Comparison of ENCODE assay signal across 11 cellular contexts in genomic region chr18:50969448-50969847, GRCh38. TPM values are rescaled to one million over a fixed set of nuclear protein-coding genes. Genes with fewer than 3 reads are reported as not detected.
DNase-seq lines count a peak whose midpoint lies in the region; ATAC-seq, FAIRE-seq and TF ChIP-seq lines count a peak whose summit lies in the region.
"Had no signal": no experiment of that assay in that cellular context is flagged by ENCODE, and none has a peak within 500 bp of the region (broad histone marks: within the 10 kb centered on the region; RNA-seq: fewer than 3 reads in every experiment).

No MANE protein-coding gene starts in this region.

- peaks cover 3% of the 10 kb centered on the region for H3K9me3 Mint-ChIP-seq in activated CD8-positive, alpha-beta T cell treated with anti-CD3 and anti-CD28 coated beads for 36 hours
- no peaks in the 10 kb centered on the region for H3K9me3 Mint-ChIP-seq in memory B cell

- peak overlapping the region; percentile 30 for H3K27ac ChIP-seq in 22Rv1
- no peak overlapping the region for H3K27ac ChIP-seq in aorta (ENCODE audit: low read depth in 1 of 2, low read length in 2 of 2)

- intact Hi-C loops in activated CD8-positive, alpha-beta T cell treated with anti-CD3 and anti-CD28 coated beads for 36 hours (cut with micrococcal nuclease), result loop anchor here (5.0 kb wide), 1 partner anchor 68 kb away; no protein-coding TSS in a partner anchor
- intact Hi-C loops in aorta (cut with DNase I), result loop anchor here (5.0 kb wide), 2 partner anchors 63 to 83 kb away; partner anchors contain the start of gene SMAD4 (in 1 of the 2)

- H3K27ac Mint-ChIP-seq in activated CD8-positive, alpha-beta T cell treated with anti-CD3 and anti-CD28 coated beads for 36 hours, result peak overlapping the region; percentile 94
- H3K27ac Mint-ChIP-seq in memory B cell, result peak overlapping the region; percentile 72

- no peak for DNase-seq in GM12891 (ENCODE audit: insufficient read length, low spot score)
- DNase-seq in activated CD8-positive, alpha-beta T cell treated with anti-CD3 and anti-CD28 coated beads for 36 hours, result no peak
- DNase-seq in memory B cell (ENCODE audit: low spot score in 2 of 2), result no peak
- DNase-seq in aorta, result no peak
- DNase-seq in COR-L47 (lab: John Stamatoyannopoulos, UW), result no peak
- no peak for DNase-seq in GM13976 (ENCODE audit: low spot score)
- no peak for DNase-seq in stimulated activated naive CD4-positive, alpha-beta T cell treated with Interleukin-2 at 50 U/mL for 16 hours (lab: John Stamatoyannopoulos, UW)
- DNase-seq: DMS153; head of caudate nucleus; stimulated activated CD8-positive, alpha-beta memory T cell treated with anti-CD3 and anti-CD28 coated beads, Interleukin-4, amount 100 ng/mL, for 48 hours had no signal

- no peaks in the 10 kb centered on the region for H3K27me3 ChIP-seq in aorta (ENCODE audit: control insufficient read depth in 1 of 2, insufficient read depth in 2 of 2, low read length in 1 of 2)

- no peak for ATAC-seq in activated CD8-positive, alpha-beta T cell treated with anti-CD3 and anti-CD28 coated beads for 36 hours
- no peak for ATAC-seq in memory B cell (ENCODE audit: low read depth)
- ATAC-seq in aorta (ENCODE audit: low FRiP score), result no peak

- no peak for TF ChIP-seq CTCF in 22Rv1 (IDR thresholded peaks at IDR 0.05)
- no peak for TF ChIP-seq CTCF in activated CD8-positive, alpha-beta T cell treated with anti-CD3 and anti-CD28 coated beads for 36 hours (IDR thresholded peaks at IDR 0.05)
- no peak for TF ChIP-seq CTCF in GM13976 (IDR thresholded peaks at IDR 0.05; ENCODE audit: borderline replicate concordance, control extremely low read depth, extremely low read depth, insufficient read depth, missing control alignments)

- no peaks in the 10 kb centered on the region for H3K36me3 ChIP-seq in aorta (ENCODE audit: control insufficient read depth in 1 of 2, insufficient read depth in 2 of 2, low read length in 1 of 2)

- peaks cover 5% of the 10 kb centered on the region for H3K36me3 Mint-ChIP-seq in activated CD8-positive, alpha-beta T cell treated with anti-CD3 and anti-CD28 coated beads for 36 hours (ENCODE audit: low read depth)
- H3K36me3 Mint-ChIP-seq in memory B cell, result peaks cover 2% of the 10 kb centered on the region

- H3K9me3 ChIP-seq in aorta (ENCODE audit: control insufficient read depth, low read length), result no peaks in the 10 kb centered on the region

- peaks cover 29% of the 10 kb centered on the region for H3K4me1 Mint-ChIP-seq in activated CD8-positive, alpha-beta T cell treated with anti-CD3 and anti-CD28 coated beads for 36 hours (ENCODE audit: low read depth)
- peaks cover 15% of the 10 kb centered on the region for H3K4me1 Mint-ChIP-seq in memory B cell

- no peak overlapping the region for H3K4me3 ChIP-seq in aorta (ENCODE audit: low read length in 2 of 2)

- FAIRE-seq in GM12891 (lab: Jason Lieb, UNC), result peak; percentile 38

- H3K27me3 Mint-ChIP-seq in activated CD8-positive, alpha-beta T cell treated with anti-CD3 and anti-CD28 coated beads for 36 hours, result no peaks in the 10 kb centered on the region
- H3K27me3 Mint-ChIP-seq in memory B cell, result no peaks in the 10 kb centered on the region

- POLR2A ChIA-PET in activated CD8-positive, alpha-beta T cell treated with anti-CD3 and anti-CD28 coated beads for 36 hours (lab: Charles Lee), result interaction anchor here (1.2 to 1.3 kb wide), 2 partner anchors 10 to 61 kb away, joined by 3 to 4 read pairs; partner anchors contain the start of gene SMAD4

- in situ Hi-C loops in GM13976 (cut with MboI; ENCODE audit: low sequenced_read_pairs, unreplicated experiment), result no loop called here

- CTCF ChIA-PET in activated CD8-positive, alpha-beta T cell treated with anti-CD3 and anti-CD28 coated beads for 36 hours (lab: Charles Lee), result no interaction called here

- peaks cover 0 to 7% of the 10 kb centered on the region in 2 donors for H3K4me1 ChIP-seq in aorta (ENCODE audit: control insufficient read depth in 1 of 2, insufficient read depth in 2 of 2, low read length in 2 of 2)

- 81 to 85% methylated on average over 5 of the region's 5 CpGs for WGBS in aorta, 2 donors

- H3K4me3 Mint-ChIP-seq in activated CD8-positive, alpha-beta T cell treated with anti-CD3 and anti-CD28 coated beads for 36 hours, result peak overlapping the region; percentile 84
- H3K4me3 Mint-ChIP-seq in memory B cell, result peak overlapping the region; percentile 77

- peak; percentile 11; the same call in 1 of the 2 replicates for TF ChIP-seq POLR2A in GM12891 (IDR thresholded peaks at IDR 0.05; ENCODE audit: low read depth, low read length)

TF ChIP-seq in GM12891, 5 proteins besides CTCF, POLR2A, EP300 and RAD21:
- TF ChIP-seq POLR2AphosphoS5 (IDR thresholded peaks at IDR 0.05; ENCODE audit: low read depth, low read length) (no peak), SPI1 (IDR thresholded peaks at IDR 0.05; ENCODE audit: low read depth, low read length) (no peak)

RNA-seq across cellular contexts. Expression of gene ELAC1, which starts 1.6 kb away (rescaled TPM):
- polyA plus RNA-seq in GM12891 (2012; ENCODE audit: low read depth, missing spikeins), result 8.7 TPM
- total RNA-seq in activated CD8-positive, alpha-beta T cell treated with anti-CD3 and anti-CD28 coated beads for 36 hours, result 1 to 10 TPM; 5.1 to 5.4 TPM
- 1 to 10 TPM; 5.1 to 7.3 TPM for total RNA-seq in aorta
- 1 to 10 TPM; 8.9 to 9.4 TPM for polyA plus RNA-seq in aorta
